20 cellular contexts compared by ENCODE assay signal in the genomic region with DNA sequence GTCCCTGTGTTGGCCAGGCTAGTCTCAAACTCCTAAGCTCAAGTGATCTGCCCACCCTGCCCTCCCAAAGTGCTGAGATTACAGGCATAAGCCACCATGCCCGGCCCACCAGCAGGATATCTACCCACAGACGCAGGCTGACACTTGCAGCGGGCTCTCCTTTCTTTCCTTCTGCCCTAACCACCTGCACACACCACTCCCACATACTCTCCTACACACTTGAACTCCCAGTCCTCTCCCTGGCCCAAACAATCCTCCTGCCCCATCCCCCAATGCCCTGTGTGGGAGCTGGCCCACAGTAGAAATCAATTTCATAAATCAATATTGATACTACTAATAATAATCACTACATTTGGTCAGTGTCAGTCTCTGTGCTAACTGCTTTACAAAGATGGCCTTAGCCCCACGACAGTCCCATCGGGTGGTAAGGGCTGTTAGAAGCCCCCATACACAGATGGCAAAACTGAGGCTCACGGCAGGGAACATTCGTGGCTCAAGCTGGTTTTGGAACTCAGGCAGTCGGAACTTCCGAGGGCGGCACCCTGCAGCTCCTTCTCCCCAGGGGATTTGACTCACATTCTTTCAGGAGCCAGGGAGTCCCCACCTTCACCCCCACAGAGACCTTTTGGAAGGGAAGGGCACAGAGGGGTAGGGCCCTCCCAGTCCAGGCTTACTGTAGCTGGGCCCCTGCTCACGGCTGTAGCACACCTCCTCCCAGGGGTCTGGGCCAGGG. TPM values are rescaled to one million over a fixed set of nuclear protein-coding genes. Genes with fewer than 3 reads are reported as not detected.
DNase-seq lines count a peak whose midpoint lies in the region; ATAC-seq and TF ChIP-seq lines count a peak whose summit lies in the region.
"Had no signal": no experiment of that assay in that cellular context is flagged by ENCODE, and none has a peak within 500 bp of the region (broad histone marks: within the 10 kb centered on the region; RNA-seq: fewer than 3 reads in every experiment).

No MANE protein-coding gene starts in this region.

- H3F3A ChIP-seq in PC-3 (ENCODE audit: low read length, unreplicated experiment): no peaks in the 10 kb centered on the region

- H3K9me3 Mint-ChIP-seq in brain (no peaks in the 10 kb centered on the region), nephron (no peaks in the 10 kb centered on the region)
- H3K9me3 Mint-ChIP-seq: activated T-cell treated with anti-CD3 and anti-CD28 coated beads, Interleukin-2, amount 50 U/mL, for 4 hours; memory B cell had no signal

- H3K4me1 Mint-ChIP-seq in brain (peaks cover 53% of the 10 kb centered on the region), nephron (peaks cover 14% of the 10 kb centered on the region)

- H3K9me2 ChIP-seq in HCT116 (ENCODE audit: insufficient read depth): no peaks in the 10 kb centered on the region
- no peaks in the 10 kb centered on the region for H3K9me2 ChIP-seq in PC-3 (replicated peaks; ENCODE audit: low read length)

- no peaks in the 10 kb centered on the region for H3K9me3 ChIP-seq in HCT116 (ENCODE audit: control insufficient read depth in 1 of 2, insufficient read depth in 1 of 2, low read depth in 1 of 2, low read length in 2 of 2)
- H3K9me3 ChIP-seq in PC-3 (ENCODE audit: low read length): no peaks in the 10 kb centered on the region

- no peak overlapping the region for H2AFZ ChIP-seq in HCT116 (ENCODE audit: low read depth, low read length, poor library complexity, severe bottlenecking)
- no peak overlapping the region for H2AFZ ChIP-seq in PC-3 (ENCODE audit: low read length)

- H3K27ac Mint-ChIP-seq in brain (peak overlapping the region in 4 of 5 experiments; percentile 35 to 91 (median 80)), nephron (peak overlapping the region in 1 of 3 experiments; percentile 3)
- H3K27ac Mint-ChIP-seq: memory B cell had no signal

- TF ChIP-seq CTCF in HCT116 (IDR thresholded peaks at IDR 0.05 in 2 of 3, conservative IDR thresholded peaks at IDR 0.05 in 1 of 3; ENCODE audit: borderline replicate concordance in 1 of 3, insufficient read depth in 1 of 3, low read depth in 2 of 3, low read length in 2 of 3): no peak
- TF ChIP-seq CTCF in brain (conservative IDR thresholded peaks at IDR 0.05): no peak
- no peak for TF ChIP-seq CTCF in nephron (IDR thresholded peaks at IDR 0.05; ENCODE audit: unreplicated experiment in 3 of 3)
- no peak for TF ChIP-seq CTCF in PC-3 (conservative IDR thresholded peaks at IDR 0.05; ENCODE audit: low read depth, low read length)

- peaks cover 10 to 45% of the 10 kb centered on the region in 2 experiments; a peak in 3 of 4 replicates for H3K4me1 ChIP-seq in HCT116 (ENCODE audit: control insufficient read depth in 1 of 2, insufficient read depth in 2 of 2, low read length in 2 of 2)
- H3K4me1 ChIP-seq in PC-3 (ENCODE audit: insufficient read depth, low read length): no peaks in the 10 kb centered on the region

- H3K4me3 ChIP-seq in HCT116 (replicated peaks in 1 of 2; ENCODE audit: low read depth in 1 of 2, low read length in 2 of 2) (no peak overlapping the region), PC-3 (ENCODE audit: low read length) (no peak overlapping the region)

- peaks cover 8% of the 10 kb centered on the region for H3K36me3 Mint-ChIP-seq in brain
- no peaks in the 10 kb centered on the region for H3K36me3 Mint-ChIP-seq in nephron (ENCODE audit: low read depth)

- CTCF ChIA-PET in HCT116 (lab: Charles Lee): interaction anchor here (0.9 to 3.8 kb wide), 5 partner anchors 38 to 325 kb away, joined by 3 to 35 read pairs (median 4); partner anchors contain the start of genes PSMD8, SIPA1L3 and WDR87
- CTCF ChIA-PET in PC-3 (lab: Charles Lee): no interaction called here

- POLR2A ChIA-PET in HCT116 (lab: Charles Lee): no interaction called here
- POLR2A ChIA-PET in PC-3 (lab: Charles Lee; ENCODE audit: unreplicated experiment): no interaction called here

- no TSS peak for BruUV-seq in HCT116 (replicated peaks; lab: Mats Ljungman, UMichigan)
- no TSS peak for BruUV-seq in PC-3 (replicated peaks; lab: Mats Ljungman, UMichigan)

- no peak for TF ChIP-seq RAD21 in HCT116 (IDR thresholded peaks at IDR 0.05; ENCODE audit: low read depth)

- no peak for TF ChIP-seq POLR2A in HCT116 (IDR thresholded peaks at IDR 0.05; ENCODE audit: borderline replicate concordance, extremely low read depth, insufficient read depth, insufficient read length)

- H3K27ac ChIP-seq in HCT116 (ENCODE audit: low read depth, low read length): no peak overlapping the region
- no peak overlapping the region for H3K27ac ChIP-seq in PC-3 (ENCODE audit: low read length)

- RAD21 ChIA-PET in HCT116 (lab: Charles Lee; ENCODE audit: low non-redundant PET in 1 of 2, low total read pairs in 2 of 2, uncharacterized antibody in 2 of 2, unreplicated experiment in 2 of 2): interaction anchor here in 1 of 2 experiments (0.7 kb wide), 2 partner anchors 17 to 85 kb away, joined by 3 to 6 read pairs; no protein-coding TSS in a partner anchor

- H3K36me3 ChIP-seq in HCT116 (ENCODE audit: control insufficient read depth in 1 of 2, insufficient read depth in 2 of 2, low read length in 2 of 2) (no peaks in the 10 kb centered on the region), PC-3 (ENCODE audit: low read depth, low read length) (no peaks in the 10 kb centered on the region)

- H3K4me2 ChIP-seq in HCT116 (ENCODE audit: low read length) (peak overlapping the region; percentile 39), PC-3 (ENCODE audit: low read length) (no peak overlapping the region)

- intact Hi-C loops in HCT116 (cut with micrococcal nuclease): no loop called here
- intact Hi-C loops in PC-3 (cut with micrococcal nuclease): no loop called here

- no peaks in the 10 kb centered on the region for H4K20me1 ChIP-seq in HCT116 (ENCODE audit: insufficient read depth)
- no peaks in the 10 kb centered on the region for H4K20me1 ChIP-seq in PC-3 (ENCODE audit: low read length)

- H3K79me2 ChIP-seq in HCT116 (ENCODE audit: insufficient read depth, low read length): no peaks in the 10 kb centered on the region
- H3K79me2 ChIP-seq in PC-3 (ENCODE audit: low read length): no peaks in the 10 kb centered on the region; the same call in 1 of the 2 replicates

- DNase-seq in NCI-H2171 treated with DMSO at 0.1 percent for 48 hours (lab: John Stamatoyannopoulos, UW): peak; percentile 21
- no peak for DNase-seq in NCI-H2171 (lab: John Stamatoyannopoulos, UW)
- no peak for DNase-seq in HCT116 (ENCODE audit: low read depth, low spot score)
- no peak for DNase-seq in PC-3
- DNase-seq in NCI-H1092 treated with DMSO at 0.1 percent for 48 hours (lab: John Stamatoyannopoulos, UW): no peak
- no peak for DNase-seq in NCI-H82 (lab: John Stamatoyannopoulos, UW)
- DNase-seq: activated T-cell treated with anti-CD3 and anti-CD28 coated beads, Interleukin-2, amount 50 U/mL, for 4 hours; amniotic stem cell; CD8-positive, alpha-beta memory T cell; cerebellar nuclear complex; EL; foreskin melanocyte; GOT3; KG1; SIG-M5; trophoblast cell had no signal

- H3K27me3 ChIP-seq in HCT116 (ENCODE audit: insufficient read depth, low read length) (no peaks in the 10 kb centered on the region), PC-3 (ENCODE audit: low read length) (0 out of 2 replicates have a peak, but pooled peaks cover 2% of the 10 kb centered on the region)

- no peak for ATAC-seq in HCT116
- no peak for ATAC-seq in PC-3
- ATAC-seq: activated T-cell treated with anti-CD3 and anti-CD28 coated beads, Interleukin-2, amount 50 U/mL, for 4 hours had no signal

- H3K9ac ChIP-seq in HCT116 (ENCODE audit: low read length): no peak overlapping the region
- no peak overlapping the region for H3K9ac ChIP-seq in PC-3 (ENCODE audit: low read length)

- peaks cover 17% of the 10 kb centered on the region for H3K27me3 Mint-ChIP-seq in brain
- H3K27me3 Mint-ChIP-seq in nephron (ENCODE audit: low read depth): peaks cover 33% of the 10 kb centered on the region

- H3K4me3 Mint-ChIP-seq in brain: peak overlapping the region; percentile 76 to 83 (median 79)
- peak overlapping the region; percentile 71 to 76 (median 73) for H3K4me3 Mint-ChIP-seq in nephron
- H3K4me3 Mint-ChIP-seq: activated T-cell treated with anti-CD3 and anti-CD28 coated beads, Interleukin-2, amount 50 U/mL, for 4 hours; memory B cell had no signal

TF ChIP-seq in HCT116, 20 proteins besides CTCF, POLR2A, EP300 and RAD21 (continues in another document):
- no peak for TF ChIP-seq CEBPB (IDR thresholded peaks at IDR 0.05; ENCODE audit: low read depth)
- no peak for TF ChIP-seq ATF3 (IDR thresholded peaks at IDR 0.05)
- no peak for TF ChIP-seq EGR1 (IDR thresholded peaks at IDR 0.05; ENCODE audit: low read depth)
- no peak for TF ChIP-seq FOSL1 (IDR thresholded peaks at IDR 0.05; ENCODE audit: low read depth)

RNA-seq across cellular contexts. Expression of gene DPF1, which starts 3.4 kb away (rescaled TPM):
- total RNA-seq in HCT116 (2021; ENCODE audit: unreplicated experiment): 9.7 TPM
- polyA plus RNA-seq in HCT116 (2012): 4.6 and 6.6 TPM in 2 replicates
- 18.3 TPM for polyA plus RNA-seq in brain (ENCODE audit: insufficient read depth, low read depth, low replicate concordance)
- 7.7 and 8.1 TPM in 2 replicates for total RNA-seq in PC-3 (2014; rRNA removed)
- polyA plus RNA-seq: CD8-positive, alpha-beta memory T cell had no signal

RNA-seq across cellular contexts. Expression of gene PPP1R14A, which starts 28.7 kb away (rescaled TPM):
- total RNA-seq in HCT116 (2021; ENCODE audit: unreplicated experiment) (0.84 TPM), PC-3 (2014; rRNA removed) (not detected in 2 replicates)
- polyA plus RNA-seq in HCT116 (2012): not detected in 2 replicates
- polyA plus RNA-seq in brain (ENCODE audit: insufficient read depth, low read depth, low replicate concordance): 145 TPM
- total RNA-seq: A172 had no signal
- polyA plus RNA-seq: CD8-positive, alpha-beta memory T cell had no signal

RNA-seq across cellular contexts. Expression of gene SPINT2, which starts 36.9 kb away (rescaled TPM):
- total RNA-seq in HCT116 (2021; ENCODE audit: unreplicated experiment) (500 TPM), PC-3 (2014; rRNA removed) (442 and 650 TPM in 2 replicates)
- polyA plus RNA-seq in HCT116 (2012): 492 and 532 TPM in 2 replicates
- polyA plus RNA-seq in brain (ENCODE audit: insufficient read depth, low read depth, low replicate concordance): 385 TPM
